In the genomic region with DNA sequence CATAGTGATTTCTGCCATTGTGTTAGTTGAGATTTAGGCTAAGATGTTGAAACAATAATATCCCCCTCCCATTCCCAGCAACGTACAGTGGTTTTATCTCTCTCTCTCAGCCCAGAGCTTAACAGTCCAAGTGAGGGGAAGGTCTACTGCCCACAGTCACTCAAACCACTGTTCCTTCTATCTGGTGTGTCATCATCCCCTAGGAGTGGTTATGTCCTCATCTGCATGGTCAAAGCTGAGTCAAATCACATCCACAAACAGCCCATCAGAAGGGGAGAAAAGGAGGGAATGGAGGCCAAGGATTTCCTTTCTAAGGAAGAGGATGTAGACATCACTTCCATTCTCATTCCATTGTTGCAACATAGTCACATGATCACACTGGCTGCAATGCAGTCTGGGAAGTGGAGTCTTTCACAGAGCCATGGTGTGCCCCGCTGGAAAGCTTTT, we compare ENCODE assay signal across 15 cellular contexts. TPM values are rescaled to one million over a fixed set of nuclear protein-coding genes. Genes with fewer than 3 reads are reported as not detected.
DNase-seq lines count a peak whose midpoint lies in the region; ATAC-seq and TF ChIP-seq lines count a peak whose summit lies in the region.
"Had no signal": no experiment of that assay in that cellular context is flagged by ENCODE, and none has a peak within 500 bp of the region (broad histone marks: within the 10 kb centered on the region; RNA-seq: fewer than 3 reads in every experiment).

No MANE protein-coding gene starts in this region.

- H3K4me3 Mint-ChIP-seq in activated naive CD4-positive, alpha-beta T cell treated with anti-CD3 and anti-CD28 coated beads, Interleukin-2, amount 50 U/mL, for 24 hours: no peak overlapping the region
- H3K4me3 Mint-ChIP-seq in activated naive CD4-positive, alpha-beta T cell treated with anti-CD3 and anti-CD28 coated beads for 36 hours: no peak overlapping the region
- peak overlapping the region; percentile 11 for H3K4me3 Mint-ChIP-seq in activated B cell treated with CpG ODN at 0.5 μM for 24 hours
- H3K4me3 Mint-ChIP-seq in stimulated activated naive CD8-positive, alpha-beta T cell treated with anti-CD3 and anti-CD28 coated beads, Interleukin-15, amount 100 ng/mL, for 72 hours: peak overlapping the region in 1 of 2 donors; percentile 30

- POLR2A ChIA-PET in activated B cell treated with CpG ODN at 0.5 μM for 24 hours (lab: Charles Lee): interaction anchor here (1.6 to 1.9 kb wide), 2 partner anchors 9 to 15 kb away, joined by 5 read pairs; no protein-coding TSS in a partner anchor

- H3K27me3 Mint-ChIP-seq in activated naive CD4-positive, alpha-beta T cell treated with anti-CD3 and anti-CD28 coated beads, Interleukin-2, amount 50 U/mL, for 24 hours: no peaks in the 10 kb centered on the region
- no peaks in the 10 kb centered on the region for H3K27me3 Mint-ChIP-seq in activated naive CD4-positive, alpha-beta T cell treated with anti-CD3 and anti-CD28 coated beads for 36 hours (ENCODE audit: low read depth)
- H3K27me3 Mint-ChIP-seq in activated B cell treated with CpG ODN at 0.5 μM for 24 hours: no peaks in the 10 kb centered on the region
- no peaks in the 10 kb centered on the region for H3K27me3 Mint-ChIP-seq in stimulated activated naive CD8-positive, alpha-beta T cell treated with anti-CD3 and anti-CD28 coated beads, Interleukin-15, amount 100 ng/mL, for 72 hours

- no peak overlapping the region for H3K4me3 ChIP-seq in fibroblast of villous mesenchyme (ENCODE audit: low read depth, low read length)
- H3K4me3 ChIP-seq: tibial artery had no signal

- no peak for TF ChIP-seq CTCF in activated B cell treated with CpG ODN at 0.5 μM for 24 hours (IDR thresholded peaks at IDR 0.05)
- no peak for TF ChIP-seq CTCF in fibroblast of villous mesenchyme (IDR thresholded peaks at IDR 0.05; ENCODE audit: insufficient read depth, low read depth, low read length)

- peaks cover 65% of the 10 kb centered on the region for H3K4me1 Mint-ChIP-seq in activated naive CD4-positive, alpha-beta T cell treated with anti-CD3 and anti-CD28 coated beads, Interleukin-2, amount 50 U/mL, for 24 hours
- peaks cover 52% of the 10 kb centered on the region for H3K4me1 Mint-ChIP-seq in activated naive CD4-positive, alpha-beta T cell treated with anti-CD3 and anti-CD28 coated beads for 36 hours (ENCODE audit: low read depth)
- peaks cover 62% of the 10 kb centered on the region for H3K4me1 Mint-ChIP-seq in activated B cell treated with CpG ODN at 0.5 μM for 24 hours
- H3K4me1 Mint-ChIP-seq in stimulated activated naive CD8-positive, alpha-beta T cell treated with anti-CD3 and anti-CD28 coated beads, Interleukin-15, amount 100 ng/mL, for 72 hours: peaks cover 55% of the 10 kb centered on the region

- intact Hi-C loops in activated naive CD4-positive, alpha-beta T cell treated with anti-CD3 and anti-CD28 coated beads for 36 hours (cut with micrococcal nuclease): no loop called here
- intact Hi-C loops in activated B cell treated with CpG ODN at 0.5 μM for 24 hours (cut with micrococcal nuclease): no loop called here

- CTCF ChIA-PET in activated naive CD4-positive, alpha-beta T cell treated with anti-CD3 and anti-CD28 coated beads for 36 hours (lab: Charles Lee): interaction anchor here (1.4 to 1.8 kb wide), 2 partner anchors 9 to 14 kb away, joined by 5 read pairs; no protein-coding TSS in a partner anchor
- CTCF ChIA-PET in activated B cell treated with CpG ODN at 0.5 μM for 24 hours (lab: Charles Lee): interaction anchor here (0.9 kb wide), 1 partner anchor 16 kb away, joined by 3 read pairs; no protein-coding TSS in a partner anchor

- no peak for DNase-seq in activated naive CD4-positive, alpha-beta T cell treated with anti-CD3 and anti-CD28 coated beads for 36 hours
- DNase-seq in activated B cell treated with CpG ODN at 0.5 μM for 24 hours: no peak
- DNase-seq in fibroblast of villous mesenchyme (ENCODE audit: low read depth): peak; percentile 41
- DNase-seq in stimulated activated naive CD8-positive, alpha-beta T cell treated with anti-CD3 and anti-CD28 coated beads, Interleukin-15, amount 100 ng/mL, for 72 hours: no peak
- DNase-seq in DMS153 (lab: John Stamatoyannopoulos, UW): no peak
- DNase-seq in stimulated activated CD4-positive, alpha-beta T cell treated with anti-CD3 and anti-CD28 coated beads, Interleukin-15, amount 100 ng/mL, for 24 hours: no peak
- no peak for DNase-seq in NCI-H1694 (lab: John Stamatoyannopoulos, UW)
- DNase-seq: activated CD4-positive, CD25-positive, alpha-beta regulatory T cell; NCI-H2029 treated with DMSO at 0.1 percent for 48 hours; stimulated activated CD4-positive, alpha-beta T cell treated with anti-CD3 and anti-CD28 coated beads, Interleukin-4, amount 100 ng/mL, for 1 hour; tibial artery had no signal

- ATAC-seq in activated B cell treated with CpG ODN at 0.5 μM for 24 hours (ENCODE audit: low read depth): no peak
- ATAC-seq in stimulated activated naive CD8-positive, alpha-beta T cell treated with anti-CD3 and anti-CD28 coated beads, Interleukin-15, amount 100 ng/mL, for 72 hours: peak; percentile 73
- ATAC-seq: Panc1 had no signal

- no peaks in the 10 kb centered on the region for H3K9me3 Mint-ChIP-seq in activated naive CD4-positive, alpha-beta T cell treated with anti-CD3 and anti-CD28 coated beads, Interleukin-2, amount 50 U/mL, for 24 hours
- no peaks in the 10 kb centered on the region for H3K9me3 Mint-ChIP-seq in activated naive CD4-positive, alpha-beta T cell treated with anti-CD3 and anti-CD28 coated beads for 36 hours
- H3K9me3 Mint-ChIP-seq in activated B cell treated with CpG ODN at 0.5 μM for 24 hours: no peaks in the 10 kb centered on the region
- no peaks in the 10 kb centered on the region for H3K9me3 Mint-ChIP-seq in stimulated activated naive CD8-positive, alpha-beta T cell treated with anti-CD3 and anti-CD28 coated beads, Interleukin-15, amount 100 ng/mL, for 72 hours

- no peaks in the 10 kb centered on the region for H3K36me3 Mint-ChIP-seq in activated naive CD4-positive, alpha-beta T cell treated with anti-CD3 and anti-CD28 coated beads, Interleukin-2, amount 50 U/mL, for 24 hours
- no peaks in the 10 kb centered on the region for H3K36me3 Mint-ChIP-seq in activated naive CD4-positive, alpha-beta T cell treated with anti-CD3 and anti-CD28 coated beads for 36 hours (ENCODE audit: low read depth)
- H3K36me3 Mint-ChIP-seq in activated B cell treated with CpG ODN at 0.5 μM for 24 hours (ENCODE audit: low read depth): no peaks in the 10 kb centered on the region

- H3K27ac Mint-ChIP-seq in activated naive CD4-positive, alpha-beta T cell treated with anti-CD3 and anti-CD28 coated beads, Interleukin-2, amount 50 U/mL, for 24 hours: peak overlapping the region; percentile 9
- H3K27ac Mint-ChIP-seq in activated naive CD4-positive, alpha-beta T cell treated with anti-CD3 and anti-CD28 coated beads for 36 hours: no peak overlapping the region
- H3K27ac Mint-ChIP-seq in activated B cell treated with CpG ODN at 0.5 μM for 24 hours: peak overlapping the region; percentile 42
- peak overlapping the region; percentile 20 to 81 for H3K27ac Mint-ChIP-seq in stimulated activated naive CD8-positive, alpha-beta T cell treated with anti-CD3 and anti-CD28 coated beads, Interleukin-15, amount 100 ng/mL, for 72 hours

RNA-seq across cellular contexts. Expression of a gene that starts 42.8 kb away (rescaled TPM):
- not detected for total RNA-seq in activated naive CD4-positive, alpha-beta T cell treated with anti-CD3 and anti-CD28 coated beads for 36 hours
- total RNA-seq in activated B cell treated with CpG ODN at 0.5 μM for 24 hours: 0.16 TPM in 1 of 2 replicates, not detected in the other
- under 0.01 TPM in 1 of 2 replicates, not detected in the other for total RNA-seq in fibroblast of villous mesenchyme
- total RNA-seq: dermis microvascular lymphatic vessel endothelial cell, osteocyte had no signal
